ENCODE assay signal across 9 cellular contexts in the genomic region with DNA sequence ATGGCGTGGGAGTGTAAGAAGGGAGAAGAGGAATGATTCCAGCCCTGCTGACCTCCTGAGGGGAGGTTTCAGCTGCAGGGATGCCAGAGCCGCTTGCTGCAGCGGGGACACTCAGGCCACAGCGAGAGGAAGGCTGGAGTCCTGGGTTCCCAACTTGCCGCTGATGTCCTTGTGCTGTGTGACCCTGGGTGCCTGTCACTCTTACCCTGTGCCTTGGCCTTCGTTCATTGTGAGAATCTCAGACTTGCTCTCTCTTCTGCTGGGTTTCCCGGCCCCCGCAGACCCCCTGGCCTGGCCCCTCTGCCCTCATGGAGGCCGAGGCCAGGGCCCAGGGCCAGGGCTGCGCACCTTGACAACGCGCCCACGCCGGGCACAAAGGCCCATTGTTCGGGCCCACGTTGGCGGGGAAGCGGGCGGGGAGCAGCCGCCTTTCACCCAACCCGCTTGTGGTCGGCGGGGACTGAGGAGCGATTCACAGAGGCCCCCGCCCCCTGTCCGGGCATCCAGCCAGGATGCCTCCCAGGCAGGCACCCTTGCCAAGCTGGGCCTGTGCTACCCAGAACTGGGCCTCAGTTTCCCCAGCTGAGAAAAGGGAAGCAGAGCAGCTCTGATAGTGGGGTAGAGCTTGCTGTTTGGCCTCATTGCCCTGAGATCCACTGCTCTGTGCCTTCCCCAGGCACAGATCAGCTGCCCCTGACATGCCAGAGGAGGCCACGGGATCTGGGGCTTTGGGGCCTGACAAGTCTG. TPM values are rescaled to one million over a fixed set of nuclear protein-coding genes. Genes with fewer than 3 reads are reported as not detected.
DNase-seq lines count a peak whose midpoint lies in the region; TF ChIP-seq lines count a peak whose summit lies in the region.
"Had no signal": no experiment of that assay in that cellular context is flagged by ENCODE, and none has a peak within 500 bp of the region (broad histone marks: within the 10 kb centered on the region; RNA-seq: fewer than 3 reads in every experiment).

No MANE protein-coding gene starts in this region.

- no peak for TF ChIP-seq EP300 in sigmoid colon (IDR thresholded peaks at IDR 0.05)

- H3K4me1 ChIP-seq in sigmoid colon, result no peaks in the 10 kb centered on the region

- H3K27me3 ChIP-seq in sigmoid colon, result no peaks in the 10 kb centered on the region

- H3K9me3 ChIP-seq in sigmoid colon, result no peaks in the 10 kb centered on the region

- H3K27ac ChIP-seq in skin epidermis (peak overlapping the region in 18 of 21 experiments; percentile 53 to 90 (median 80)), sigmoid colon (peak overlapping the region in 1 of 4 donors; percentile 4)

- H3K36me3 ChIP-seq in sigmoid colon, result no peaks in the 10 kb centered on the region

- WGBS in sigmoid colon, 2 donors, result 17 to 64% methylated on average over 27 of the region's 27 CpGs

- H3K4me3 ChIP-seq in skin epidermis (no peak overlapping the region), sigmoid colon (no peak overlapping the region)

- TF ChIP-seq POLR2A in sigmoid colon (IDR thresholded peaks at IDR 0.05), result no peak

- intact Hi-C loops in sigmoid colon (cut with DNase I), result no loop called here

- DNase-seq in NCI-H1092 (lab: John Stamatoyannopoulos, UW) (peak; percentile 68), SW480 (ENCODE audit: low spot score) (peak; percentile 97), hippocampal formation (lab: John Stamatoyannopoulos, UW) (peak; percentile 60 to 78), sigmoid colon (no peak), NOMO-1 treated with dmso at 0.1 percent for 144 hours (lab: John Stamatoyannopoulos, UW; ENCODE audit: unreplicated experiment) (no peak), ecto neural progenitor cell (ENCODE audit: low spot score) (no peak)
- DNase-seq: DND-41, H9 had no signal

- no peak for TF ChIP-seq CTCF in sigmoid colon (IDR thresholded peaks at IDR 0.05)

RNA-seq across cellular contexts. Expression of a gene that starts 52.4 kb away (rescaled TPM):
- total RNA-seq in sigmoid colon, result 100 to 1,000 TPM in 2 of 4 donors, 10 to 100 TPM in 2; 53.2 to 173 (median 93.6) TPM
- polyA plus RNA-seq in sigmoid colon, result 10 to 100 TPM in 2 of 3 donors, 1 to 10 TPM in 1; 6.9 to 17.4 (median 12.2) TPM

Comparison
In these comparisons a context has a peak if more than half of its experiments do, and no peak if none do; other contexts are left out.
1. DNase-seq: peak in NCI-H1092 (single experiment), SW480 (single experiment) and hippocampal formation (2 of 2); none in sigmoid colon (single experiment), NOMO-1 treated with dmso at 0.1 percent for 144 hours (single experiment) and ecto neural progenitor cell (single experiment).